9 cellular contexts compared by ENCODE assay signal in the genomic region with DNA sequence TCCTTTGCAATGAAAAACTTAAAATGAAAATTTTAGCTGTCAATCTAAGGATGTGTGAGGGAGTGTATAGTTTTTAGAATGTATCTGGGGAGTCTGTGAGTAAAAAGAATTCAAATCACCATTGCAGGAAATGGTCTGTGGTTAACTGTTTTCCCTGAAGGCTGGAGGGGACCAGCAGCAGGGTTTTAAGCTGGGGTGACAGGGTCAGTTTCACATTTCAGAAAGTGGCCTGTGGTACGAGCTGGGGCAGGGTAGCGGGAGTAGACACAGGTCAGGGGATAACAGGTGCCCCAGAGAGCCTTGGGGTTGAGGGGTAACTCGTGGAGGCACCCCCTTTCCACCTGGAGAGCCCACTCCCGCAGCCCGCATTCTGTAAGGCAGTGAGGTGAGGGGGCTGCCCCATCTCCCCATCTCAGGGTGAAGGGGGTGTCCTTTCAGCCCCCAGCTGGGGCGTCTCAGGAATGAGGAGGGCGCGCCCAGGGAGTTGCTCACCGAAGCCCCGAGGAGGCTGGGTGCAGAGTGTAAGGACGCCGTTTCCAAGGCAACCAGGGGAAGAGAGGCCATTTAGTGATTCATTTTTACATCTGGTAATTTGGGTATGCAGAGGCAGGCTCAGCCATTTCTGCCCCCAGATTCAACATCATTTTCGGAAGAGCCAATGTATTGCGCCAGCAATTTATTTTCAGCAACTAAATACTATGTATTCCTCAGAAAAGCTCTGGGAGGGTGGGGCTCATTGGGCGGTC.
DNase-seq lines count a peak whose midpoint lies in the region; ATAC-seq and TF ChIP-seq lines count a peak whose summit lies in the region.
"Had no signal": no experiment of that assay in that cellular context is flagged by ENCODE, and none has a peak within 500 bp of the region (broad histone marks: within the 10 kb centered on the region; RNA-seq: fewer than 3 reads in every experiment).

No MANE protein-coding gene starts in this region.

- peaks cover 11% of the 10 kb centered on the region for H3K4me1 Mint-ChIP-seq in activated CD8-positive, alpha-beta T cell treated with anti-CD3 and anti-CD28 coated beads for 36 hours (ENCODE audit: low read depth)

- in situ Hi-C loops in brain microvascular endothelial cell (cut with HindIII; ENCODE audit: low pct_ligation_motif_present, low sequenced_read_pairs) = no loop called here

- CTCF ChIA-PET in activated CD8-positive, alpha-beta T cell treated with anti-CD3 and anti-CD28 coated beads for 36 hours (lab: Charles Lee) = interaction anchor here (0.7 to 2.4 kb wide), 5 partner anchors 9 to 556 kb away, joined by 3 to 24 read pairs (median 6); a partner anchor contains a TSS

- ATAC-seq in HG02970 (IDR thresholded peaks at IDR 0.05; ENCODE audit: low FRiP score, unreplicated experiment) = peak; percentile 44
- ATAC-seq in activated CD8-positive, alpha-beta T cell treated with anti-CD3 and anti-CD28 coated beads for 36 hours = peak; percentile 81

- no peaks in the 10 kb centered on the region for H3K27me3 ChIP-seq in brain microvascular endothelial cell (replicated peaks)
- H3K27me3 ChIP-seq: SJSA1 had no signal

- H3K36me3 Mint-ChIP-seq in activated CD8-positive, alpha-beta T cell treated with anti-CD3 and anti-CD28 coated beads for 36 hours (ENCODE audit: low read depth) = no peaks in the 10 kb centered on the region

- intact Hi-C loops in activated CD8-positive, alpha-beta T cell treated with anti-CD3 and anti-CD28 coated beads for 36 hours (cut with micrococcal nuclease) = no loop called here

- H3K36me3 ChIP-seq in brain microvascular endothelial cell (replicated peaks) = no peaks in the 10 kb centered on the region
- H3K36me3 ChIP-seq: SJSA1 had no signal

- peak; percentile 34 for DNase-seq in stimulated activated CD4-positive, alpha-beta T cell treated with anti-CD3 and anti-CD28 coated beads, Interleukin-15, amount 100 ng/mL, for 24 hours
- DNase-seq in stimulated activated CD4-positive, alpha-beta T cell treated with anti-CD3 and anti-CD28 coated beads, Interleukin-12 subunit alpha, Interleukin-12 subunit beta, amount 100 ng/mL, for 4 hours = no peak
- peak; percentile 88 for DNase-seq in activated CD8-positive, alpha-beta T cell treated with anti-CD3 and anti-CD28 coated beads for 36 hours
- no peak for DNase-seq in NCI-H1092 treated with DMSO at 0.1 percent for 48 hours (lab: John Stamatoyannopoulos, UW)
- no peak for DNase-seq in iPS-NIHi11 (ENCODE audit: low spot score)
- no peak for DNase-seq in NCI-H2029 treated with DMSO at 0.1 percent for 48 hours (lab: John Stamatoyannopoulos, UW)
- no peak for DNase-seq in brain microvascular endothelial cell

- no peak overlapping the region for H3K27ac ChIP-seq in brain microvascular endothelial cell
- H3K27ac ChIP-seq: SJSA1 had no signal

- H3K4me3 ChIP-seq in brain microvascular endothelial cell (ENCODE audit: low read depth, low read length) = no peak overlapping the region
- H3K4me3 ChIP-seq: SJSA1 had no signal

- H3K9me3 Mint-ChIP-seq in activated CD8-positive, alpha-beta T cell treated with anti-CD3 and anti-CD28 coated beads for 36 hours = no peaks in the 10 kb centered on the region

- TF ChIP-seq CTCF in activated CD8-positive, alpha-beta T cell treated with anti-CD3 and anti-CD28 coated beads for 36 hours (IDR thresholded peaks at IDR 0.05) = no peak
- no peak for TF ChIP-seq CTCF in brain microvascular endothelial cell (IDR thresholded peaks at IDR 0.05; ENCODE audit: low read depth, low read length, missing control alignments)

- H3K27ac Mint-ChIP-seq in activated CD8-positive, alpha-beta T cell treated with anti-CD3 and anti-CD28 coated beads for 36 hours = peak overlapping the region; percentile 81

- peak overlapping the region; percentile 59 for H3K4me3 Mint-ChIP-seq in activated CD8-positive, alpha-beta T cell treated with anti-CD3 and anti-CD28 coated beads for 36 hours

- POLR2A ChIA-PET in activated CD8-positive, alpha-beta T cell treated with anti-CD3 and anti-CD28 coated beads for 36 hours (lab: Charles Lee) = interaction anchor here (0.5 to 1.2 kb wide), 3 partner anchors 15 to 105 kb away, joined by 3 to 5 read pairs (median 3); no protein-coding TSS in a partner anchor

- no peaks in the 10 kb centered on the region for H3K27me3 Mint-ChIP-seq in activated CD8-positive, alpha-beta T cell treated with anti-CD3 and anti-CD28 coated beads for 36 hours

Comparison
In these comparisons a context has a peak if more than half of its experiments do, and no peak if none do; other contexts are left out.
1. DNase-seq: peak in stimulated activated CD4-positive, alpha-beta T cell treated with anti-CD3 and anti-CD28 coated beads, Interleukin-15, amount 100 ng/mL, for 24 hours (single experiment) and activated CD8-positive, alpha-beta T cell treated with anti-CD3 and anti-CD28 coated beads for 36 hours (single experiment); none in stimulated activated CD4-positive, alpha-beta T cell treated with anti-CD3 and anti-CD28 coated beads, Interleukin-12 subunit alpha, Interleukin-12 subunit beta, amount 100 ng/mL, for 4 hours (single experiment), NCI-H1092 treated with DMSO at 0.1 percent for 48 hours (single experiment), iPS-NIHi11 (single experiment), NCI-H2029 treated with DMSO at 0.1 percent for 48 hours (single experiment) and brain microvascular endothelial cell (single experiment).